ENCODE assay signal across 8 cellular contexts in the genomic region with DNA sequence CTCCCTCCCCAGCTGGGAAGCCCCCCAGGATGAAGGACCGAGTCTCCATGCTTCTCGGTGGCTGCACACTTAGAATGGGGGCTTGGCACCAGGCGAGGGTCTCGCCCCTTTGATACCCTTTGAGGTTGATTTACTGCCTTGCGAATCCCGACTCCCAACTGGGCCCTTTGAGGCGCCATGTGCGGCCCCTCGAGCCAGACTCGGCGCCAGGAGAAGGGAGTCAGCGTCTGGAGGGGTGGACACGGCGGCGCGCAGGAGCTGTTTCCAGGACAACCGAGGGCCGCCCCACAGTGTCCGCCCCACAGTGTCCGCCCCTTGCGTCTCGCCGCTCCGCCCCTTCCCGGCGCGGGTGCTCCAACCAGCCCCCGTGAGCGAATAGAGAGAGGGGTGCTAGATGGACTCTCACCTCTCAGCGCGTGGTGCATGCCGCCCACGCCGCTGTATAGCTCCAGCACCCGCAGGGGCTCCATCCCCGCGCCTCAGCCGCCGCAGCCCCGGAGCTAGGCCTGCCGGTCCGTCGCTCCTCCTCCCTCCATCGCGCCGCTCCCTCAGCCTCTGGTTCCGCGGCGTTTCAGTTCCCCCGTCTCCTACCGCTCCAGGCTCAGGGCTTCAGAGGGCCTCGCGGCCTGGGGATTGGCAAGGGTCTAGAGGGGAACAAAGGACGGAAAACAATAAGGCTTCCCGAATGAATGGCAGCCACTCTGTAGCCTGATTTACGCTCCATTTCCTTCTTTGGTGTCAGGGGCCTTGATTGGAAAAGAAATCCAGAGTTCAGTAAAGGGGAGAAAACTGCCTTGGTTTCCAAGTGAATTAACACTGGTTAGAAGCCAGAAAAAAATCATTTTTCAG. TPM values are rescaled to one million over a fixed set of nuclear protein-coding genes. Genes with fewer than 3 reads are reported as not detected.
DNase-seq lines count a peak whose midpoint lies in the region; ATAC-seq, FAIRE-seq and TF ChIP-seq lines count a peak whose summit lies in the region.

A gene with protein sequence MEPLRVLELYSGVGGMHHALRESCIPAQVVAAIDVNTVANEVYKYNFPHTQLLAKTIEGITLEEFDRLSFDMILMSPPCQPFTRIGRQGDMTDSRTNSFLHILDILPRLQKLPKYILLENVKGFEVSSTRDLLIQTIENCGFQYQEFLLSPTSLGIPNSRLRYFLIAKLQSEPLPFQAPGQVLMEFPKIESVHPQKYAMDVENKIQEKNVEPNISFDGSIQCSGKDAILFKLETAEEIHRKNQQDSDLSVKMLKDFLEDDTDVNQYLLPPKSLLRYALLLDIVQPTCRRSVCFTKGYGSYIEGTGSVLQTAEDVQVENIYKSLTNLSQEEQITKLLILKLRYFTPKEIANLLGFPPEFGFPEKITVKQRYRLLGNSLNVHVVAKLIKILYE (minus strand): TSS at position 508 of the 849 bp plus-strand sequence. CDS start 38 bp downstream, at position 470.

- H3K27ac ChIP-seq in C4-2B (peak within 1 kb of the TSS; percentile 79), mesendoderm (ENCODE audit: low read depth, low read length) (peak within 1 kb of the TSS; percentile 88)

- H2BK15ac ChIP-seq in mesendoderm (replicated peaks; ENCODE audit: low read depth) = peak within 1 kb of the TSS; percentile 85

- WGBS in mesendoderm (ENCODE audit: extremely low coverage, insufficient coverage, low lambda C conversion rate) = no CpG with 5 or more reads among the region's 56 CpGs

- ATAC-seq in HG03439 (IDR thresholded peaks at IDR 0.05; ENCODE audit: unreplicated experiment) = peak; percentile 99
- peak; percentile 79 for ATAC-seq in effector memory CD8-positive, alpha-beta T cell (replicated peaks)

- H3K9me3 Mint-ChIP-seq in effector memory CD8-positive, alpha-beta T cell = no peaks in the 10 kb centered on the region

- H4K8ac ChIP-seq in mesendoderm (ENCODE audit: low read depth, low read length) = no peak within 1 kb of the TSS

- H2BK120ac ChIP-seq in mesendoderm (ENCODE audit: low read depth, low read length) = no peak within 1 kb of the TSS

- no peaks in the 10 kb centered on the region for H3K36me3 ChIP-seq in mesendoderm (ENCODE audit: control insufficient read depth, insufficient read depth, low read length)

- no peak within 1 kb of the TSS for H3K23ac ChIP-seq in mesendoderm (ENCODE audit: low read length)

- H3K4ac ChIP-seq in mesendoderm (ENCODE audit: low read depth, low read length) = peak within 1 kb of the TSS; percentile 22

- peak within 1 kb of the TSS; percentile 43 for H3K18ac ChIP-seq in mesendoderm (ENCODE audit: low read length)

- H3K79me2 ChIP-seq in mesendoderm (ENCODE audit: control insufficient read depth, insufficient read depth, low read length) = no peaks in the 10 kb centered on the region

- peak within 1 kb of the TSS; percentile 49 for H3K4me2 ChIP-seq in mesendoderm (ENCODE audit: low read length)

- H2BK5ac ChIP-seq in mesendoderm (ENCODE audit: low read length) = no peak within 1 kb of the TSS

- peak within 1 kb of the TSS; percentile 53 for H3K4me3 ChIP-seq in mesendoderm (ENCODE audit: low read length)

- TF ChIP-seq CTCF in C4-2B (conservative IDR thresholded peaks at IDR 0.05) = no peak

- peak within 1 kb of the TSS; percentile 99 to 100 for H3K27ac Mint-ChIP-seq in effector memory CD8-positive, alpha-beta T cell

- no peaks in the 10 kb centered on the region for H3K27me3 ChIP-seq in mesendoderm (ENCODE audit: insufficient read depth, low read length, poor library complexity)

- peak within 1 kb of the TSS; percentile 48 for H4K5ac ChIP-seq in mesendoderm (ENCODE audit: low read length)

- H2AK5ac ChIP-seq in mesendoderm (ENCODE audit: low read length) = peak within 1 kb of the TSS; percentile 20

- DNase-seq in GM19239 (ENCODE audit: insufficient read length, low spot score) (peak; percentile 43), NCI-H82 treated with DMSO at 0.1 percent for 48 hours (lab: John Stamatoyannopoulos, UW; ENCODE audit: unreplicated experiment) (peak; percentile 46), mesendoderm (peak; percentile 95)
- DNase-seq in activated CD8-positive, alpha-beta memory T cell treated with anti-CD3 and anti-CD28 coated beads for 48 hours (ENCODE audit: low read depth in 2 of 3, low spot score in 2 of 3) = peak; percentile 62 to 67 (median 66)
- DNase-seq in effector memory CD8-positive, alpha-beta T cell = peak; percentile 74 to 80 (median 78)
- DNase-seq in stimulated activated CD8-positive, alpha-beta memory T cell treated with anti-CD3 and anti-CD28 coated beads, Interleukin-12 subunit alpha, Interleukin-12 subunit beta, amount 100 ng/mL, for 24 hours (ENCODE audit: extremely low read depth) = peak; percentile 49

- H3K27me3 Mint-ChIP-seq in effector memory CD8-positive, alpha-beta T cell = no peaks in the 10 kb centered on the region

- peak within 1 kb of the TSS; percentile 88 for H3K56ac ChIP-seq in mesendoderm (ENCODE audit: low read length)

- peak within 1 kb of the TSS; percentile 97 to 98 for H3K4me3 Mint-ChIP-seq in effector memory CD8-positive, alpha-beta T cell

- H3K79me1 ChIP-seq in mesendoderm (ENCODE audit: low read length) = peaks cover 3% of the 10 kb centered on the region

- FAIRE-seq in GM19239 (lab: Jason Lieb, UNC) = peak; percentile 66

- H3K36me3 Mint-ChIP-seq in effector memory CD8-positive, alpha-beta T cell (ENCODE audit: insufficient read depth) = peaks cover 20% of the 10 kb centered on the region

- H3K4me1 ChIP-seq in mesendoderm (ENCODE audit: control insufficient read depth, low read depth, low read length) = no peaks in the 10 kb centered on the region

- H3K9ac ChIP-seq in mesendoderm (ENCODE audit: low read length) = peak within 1 kb of the TSS; percentile 73

- H3K4me1 Mint-ChIP-seq in effector memory CD8-positive, alpha-beta T cell (ENCODE audit: low read depth in 2 of 2) = peaks cover 23 to 29% of the 10 kb centered on the region in 2 donors

RNA-seq across cellular contexts. Expression of the gene that starts here (rescaled TPM):
- polyA plus RNA-seq in mesendoderm (2013, experiment 1 of 2) = 10.3 TPM
- 11.6 TPM for polyA plus RNA-seq in mesendoderm (2013, experiment 2 of 2)

Comparison
In these comparisons a context has a peak if more than half of its experiments do, and no peak if none do; other contexts are left out.
1. Peak in every context shown above with its lines: DNase-seq, ATAC-seq, H3K4me3 ChIP-seq and H3K27ac ChIP-seq.
2. DNase-seq: peak in every context shown above with its lines; median percentile 95 in mesendoderm; 78 in effector memory CD8-positive, alpha-beta T cell; 66 in activated CD8-positive, alpha-beta memory T cell treated with anti-CD3 and anti-CD28 coated beads for 48 hours; 49 in stimulated activated CD8-positive, alpha-beta memory T cell treated with anti-CD3 and anti-CD28 coated beads, Interleukin-12 subunit alpha, Interleukin-12 subunit beta, amount 100 ng/mL, for 24 hours; 46 in NCI-H82 treated with DMSO at 0.1 percent for 48 hours; 43 in GM19239.